12 cellular contexts compared by ENCODE assay signal in genomic region chr9:130110166-130110565, GRCh38. TPM values are rescaled to one million over a fixed set of nuclear protein-coding genes. Genes with fewer than 3 reads are reported as not detected.
DNase-seq lines count a peak whose midpoint lies in the region; ATAC-seq lines count a peak whose summit lies in the region.
"Had no signal": no experiment of that assay in that cellular context is flagged by ENCODE, and none has a peak within 500 bp of the region (broad histone marks: within the 10 kb centered on the region; RNA-seq: fewer than 3 reads in every experiment).

No MANE protein-coding gene starts in this region.

- no peaks in the 10 kb centered on the region for H3K9me3 Mint-ChIP-seq in activated CD4-positive, alpha-beta memory T cell treated with anti-CD3 and anti-CD28 coated beads for 36 hours
- H3K9me3 Mint-ChIP-seq: activated B cell treated with CpG ODN at 0.5 μM for 24 hours had no signal

- H3K27me3 Mint-ChIP-seq in activated CD4-positive, alpha-beta memory T cell treated with anti-CD3 and anti-CD28 coated beads for 36 hours = no peaks in the 10 kb centered on the region
- H3K27me3 Mint-ChIP-seq: activated B cell treated with CpG ODN at 0.5 μM for 24 hours had no signal

- POLR2A ChIA-PET in activated CD4-positive, alpha-beta memory T cell treated with anti-CD3 and anti-CD28 coated beads for 36 hours (lab: Charles Lee) = no interaction called here

- ATAC-seq in GM18870 (IDR thresholded peaks at IDR 0.05; ENCODE audit: unreplicated experiment) = no peak
- ATAC-seq in HG03039 (IDR thresholded peaks at IDR 0.05; ENCODE audit: unreplicated experiment) = no peak

- peaks cover 41% of the 10 kb centered on the region for H3K4me1 Mint-ChIP-seq in activated CD4-positive, alpha-beta memory T cell treated with anti-CD3 and anti-CD28 coated beads for 36 hours (ENCODE audit: low read depth)

- CTCF ChIA-PET in activated CD4-positive, alpha-beta memory T cell treated with anti-CD3 and anti-CD28 coated beads for 36 hours (lab: Charles Lee) = interaction anchor here (1.0 to 7.1 kb wide), 3 partner anchors 20 to 239 kb away, joined by 3 to 146 read pairs (median 49); no protein-coding TSS in a partner anchor

- H3K36me3 Mint-ChIP-seq in activated CD4-positive, alpha-beta memory T cell treated with anti-CD3 and anti-CD28 coated beads for 36 hours = peaks cover 34% of the 10 kb centered on the region

- intact Hi-C loops in activated CD4-positive, alpha-beta memory T cell treated with anti-CD3 and anti-CD28 coated beads for 36 hours (cut with micrococcal nuclease) = no loop called here
- intact Hi-C loops in head of caudate nucleus (cut with DNase I) = no loop called here

- H3K4me3 Mint-ChIP-seq in activated CD4-positive, alpha-beta memory T cell treated with anti-CD3 and anti-CD28 coated beads for 36 hours = no peak overlapping the region
- H3K4me3 Mint-ChIP-seq: activated B cell treated with CpG ODN at 0.5 μM for 24 hours had no signal

- DNase-seq in ACHN = peak; percentile 18
- DNase-seq in Daoy (ENCODE audit: low read depth) = peak; percentile 30
- peak; percentile 27 for DNase-seq in activated CD4-positive, alpha-beta memory T cell treated with anti-CD3 and anti-CD28 coated beads for 36 hours
- DNase-seq in kidney tubule cell (ENCODE audit: low spot score) = peak; percentile 20
- DNase-seq in EL = no peak
- no peak for DNase-seq in head of caudate nucleus
- DNase-seq: activated B cell treated with CpG ODN at 0.5 μM for 24 hours, kidney, NCI-H1092, trophoblast cell had no signal

- H3K27ac Mint-ChIP-seq in activated CD4-positive, alpha-beta memory T cell treated with anti-CD3 and anti-CD28 coated beads for 36 hours = peak overlapping the region; percentile 8

- in situ Hi-C loops in ACHN (cut with HindIII; ENCODE audit: low pct_ligation_motif_present, low pct_unique_long_range_greater_than_20kb, low sequenced_read_pairs) = no loop called here

RNA-seq across cellular contexts. Expression of gene GPR107, which starts 56.5 kb away (rescaled TPM):
- 16.6 and 19.9 TPM in 2 replicates for total RNA-seq in Daoy (2014; rRNA removed; shearing (Covaris generic))
- total RNA-seq in activated CD4-positive, alpha-beta memory T cell treated with anti-CD3 and anti-CD28 coated beads for 36 hours = 10 to 100 TPM; 20.7 to 22.8 TPM

Comparison
In these comparisons a context has a peak if more than half of its experiments do, and no peak if none do; other contexts are left out.
1. DNase-seq: peak in ACHN (single experiment), Daoy (single experiment), activated CD4-positive, alpha-beta memory T cell treated with anti-CD3 and anti-CD28 coated beads for 36 hours (single experiment) and kidney tubule cell (single experiment); none in EL (single experiment) and head of caudate nucleus (0 of 42).